In the genomic region with DNA sequence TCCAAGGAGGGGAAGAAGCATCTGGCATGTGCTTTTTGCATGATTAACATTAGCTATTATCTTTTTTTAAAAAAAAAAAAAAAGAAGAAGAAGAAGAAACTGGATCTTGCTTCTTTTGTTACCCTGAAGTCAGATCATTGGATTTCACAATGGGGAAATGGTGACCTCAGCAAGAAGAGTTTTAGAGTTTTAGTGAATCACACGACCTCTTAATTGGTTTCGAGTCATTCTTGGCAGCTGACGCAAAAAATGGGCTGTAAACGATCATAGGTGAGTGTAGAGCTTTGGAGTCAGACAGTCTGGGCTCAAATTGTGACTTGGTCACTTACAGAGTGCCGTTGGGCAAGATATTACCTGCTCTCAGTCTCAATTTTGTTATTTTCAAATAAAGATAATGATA, we compare ENCODE assay signal across 12 cellular contexts. TPM values are rescaled to one million over a fixed set of nuclear protein-coding genes. Genes with fewer than 3 reads are reported as not detected.
DNase-seq lines count a peak whose midpoint lies in the region; ATAC-seq and TF ChIP-seq lines count a peak whose summit lies in the region.
"Had no signal": no experiment of that assay in that cellular context is flagged by ENCODE, and none has a peak within 500 bp of the region (broad histone marks: within the 10 kb centered on the region; RNA-seq: fewer than 3 reads in every experiment).

No MANE protein-coding gene starts in this region.

- H3F3A ChIP-seq in SK-N-SH (replicated peaks; ENCODE audit: insufficient read depth), result no peaks in the 10 kb centered on the region

- peaks cover 35% of the 10 kb centered on the region for H3K27me3 Mint-ChIP-seq in activated T-cell treated with anti-CD3 and anti-CD28 coated beads, Interleukin-2, amount 50 U/mL, for 4 hours (ENCODE audit: low read depth)

- no peaks in the 10 kb centered on the region for H3K9me3 ChIP-seq in SK-N-SH
- H3K9me3 ChIP-seq: uterus had no signal

- no peak for ATAC-seq in activated T-cell treated with anti-CD3 and anti-CD28 coated beads, Interleukin-2, amount 50 U/mL, for 4 hours
- ATAC-seq in GM18861 (IDR thresholded peaks at IDR 0.05; ENCODE audit: unreplicated experiment) (no peak), Right ventricle myocardium superior (ENCODE audit: poor library complexity) (no peak)
- ATAC-seq: activated naive CD4-positive, alpha-beta T cell treated with anti-CD3 and anti-CD28 coated beads, Interleukin-2, amount 50 U/mL, for 72 hours had no signal

- TF ChIP-seq CTCF in foreskin fibroblast (IDR thresholded peaks at IDR 0.05; ENCODE audit: low read depth, low read length) (no peak), SK-N-SH (IDR thresholded peaks at IDR 0.05) (no peak)

- no peaks in the 10 kb centered on the region for H3K9me3 Mint-ChIP-seq in activated T-cell treated with anti-CD3 and anti-CD28 coated beads, Interleukin-2, amount 50 U/mL, for 4 hours

- TF ChIP-seq EP300 in SK-N-SH (IDR thresholded peaks at IDR 0.05; ENCODE audit: borderline replicate concordance in 1 of 2, low read depth in 1 of 2, low read length in 1 of 2), result no peak

- DNase-seq in AG08395 (ENCODE audit: low spot score) (peak; percentile 30), HT1080 (ENCODE audit: low read depth) (peak; percentile 79), RPMI7951 (ENCODE audit: low read depth) (peak; percentile 62), foreskin fibroblast (peak; percentile 4 to 17), SK-N-SH (no peak), Right ventricle myocardium superior (no peak)
- no peak for DNase-seq in activated T-cell treated with anti-CD3 and anti-CD28 coated beads, Interleukin-2, amount 50 U/mL, for 4 hours
- DNase-seq: activated CD4-positive, alpha-beta T cell treated with anti-CD3 and anti-CD28 coated beads for 48 hours; effector CD8-positive, alpha-beta T cell; uterus had no signal

- no peaks in the 10 kb centered on the region for H3K4me1 Mint-ChIP-seq in activated T-cell treated with anti-CD3 and anti-CD28 coated beads, Interleukin-2, amount 50 U/mL, for 4 hours (ENCODE audit: low read depth)

- H3K36me3 Mint-ChIP-seq in activated T-cell treated with anti-CD3 and anti-CD28 coated beads, Interleukin-2, amount 50 U/mL, for 4 hours (ENCODE audit: insufficient read depth), result no peaks in the 10 kb centered on the region
- H3K36me3 Mint-ChIP-seq: activated naive CD4-positive, alpha-beta T cell treated with anti-CD3 and anti-CD28 coated beads, Interleukin-2, amount 50 U/mL, for 72 hours had no signal

- H3K4me3 ChIP-seq in foreskin fibroblast (ENCODE audit: low read depth in 1 of 2, low read length in 2 of 2) (no peak overlapping the region), SK-N-SH (ENCODE audit: low read depth in 2 of 2, low read length in 1 of 2) (no peak overlapping the region)
- H3K4me3 ChIP-seq: uterus had no signal

- TF ChIP-seq RAD21 in SK-N-SH (IDR thresholded peaks at IDR 0.05; ENCODE audit: low read length), result no peak

- POLR2A ChIA-PET in SK-N-SH (lab: Yijun Ruan, JAX), result interaction anchor here (0.6 kb wide), 1 partner anchor 23 kb away, joined by 3 read pairs; no protein-coding TSS in a partner anchor

- no peak overlapping the region for H3K27ac ChIP-seq in SK-N-SH (ENCODE audit: low read depth in 2 of 2, low read length in 1 of 2)
- H3K27ac ChIP-seq: uterus had no signal

- intact Hi-C loops in Right ventricle myocardium superior (cut with DNase I), result no loop called here

- H3K79me2 ChIP-seq in SK-N-SH (ENCODE audit: insufficient read depth), result no peaks in the 10 kb centered on the region

- no peak overlapping the region for H3K4me2 ChIP-seq in SK-N-SH

- H3K9me2 ChIP-seq in SK-N-SH, result no peaks in the 10 kb centered on the region

- no peak overlapping the region for H3K4me3 Mint-ChIP-seq in activated T-cell treated with anti-CD3 and anti-CD28 coated beads, Interleukin-2, amount 50 U/mL, for 4 hours

- no peaks in the 10 kb centered on the region for H3K4me1 ChIP-seq in SK-N-SH (ENCODE audit: control insufficient read depth in 1 of 2, insufficient read depth in 2 of 2, low read depth in 1 of 2, low read length in 1 of 2)
- H3K4me1 ChIP-seq: uterus had no signal

- no peak overlapping the region for H2AFZ ChIP-seq in SK-N-SH (ENCODE audit: low read depth)

- no peaks in the 10 kb centered on the region for H3K36me3 ChIP-seq in SK-N-SH (replicated peaks in 1 of 2; ENCODE audit: control insufficient read depth in 1 of 2, insufficient read depth in 2 of 2, low read length in 1 of 2)
- H3K36me3 ChIP-seq: uterus had no signal

- H3K27me3 ChIP-seq in SK-N-SH (ENCODE audit: insufficient read depth), result no peaks in the 10 kb centered on the region
- H3K27me3 ChIP-seq: uterus had no signal

- no peak overlapping the region for H3K9ac ChIP-seq in SK-N-SH

- CTCF ChIA-PET in SK-N-SH (lab: Yijun Ruan, JAX), result no interaction called here

- no peaks in the 10 kb centered on the region for H4K20me1 ChIP-seq in SK-N-SH (ENCODE audit: insufficient read depth)

- 10% methylated on average over 5 of the region's 5 CpGs for WGBS in SK-N-SH (ENCODE audit: low lambda C conversion rate)

TF ChIP-seq in SK-N-SH, 30 proteins besides CTCF, POLR2A, EP300 and RAD21:
- TF ChIP-seq NFIC (IDR thresholded peaks at IDR 0.05; ENCODE audit: borderline replicate concordance), result no peak
- TF ChIP-seq MEF2A (IDR thresholded peaks at IDR 0.05; ENCODE audit: borderline replicate concordance, low read depth), result no peak
- no peak for TF ChIP-seq RFX5 (IDR thresholded peaks at IDR 0.05; ENCODE audit: low read length)
- no peak for TF ChIP-seq FOXJ3 (CRISPR knock-in tag; IDR thresholded peaks at IDR 0.05)
- TF ChIP-seq, protein P1, sequence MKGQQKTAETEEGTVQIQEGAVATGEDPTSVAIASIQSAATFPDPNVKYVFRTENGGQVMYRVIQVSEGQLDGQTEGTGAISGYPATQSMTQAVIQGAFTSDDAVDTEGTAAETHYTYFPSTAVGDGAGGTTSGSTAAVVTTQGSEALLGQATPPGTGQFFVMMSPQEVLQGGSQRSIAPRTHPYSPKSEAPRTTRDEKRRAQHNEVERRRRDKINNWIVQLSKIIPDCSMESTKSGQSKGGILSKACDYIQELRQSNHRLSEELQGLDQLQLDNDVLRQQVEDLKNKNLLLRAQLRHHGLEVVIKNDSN (IDR thresholded peaks at IDR 0.05; ENCODE audit: borderline replicate concordance, low read depth), result no peak
- TF ChIP-seq GABPA (IDR thresholded peaks at IDR 0.05; ENCODE audit: low read depth), result no peak
- no peak for TF ChIP-seq SIN3A (IDR thresholded peaks at IDR 0.05; ENCODE audit: borderline replicate concordance, low read depth, low read length)
- no peak for TF ChIP-seq TCF12 (IDR thresholded peaks at IDR 0.05)
- TF ChIP-seq EZH2phosphoT487 (IDR thresholded peaks at IDR 0.05; ENCODE audit: borderline replicate concordance, low read depth), result no peak
- TF ChIP-seq TEAD4 (IDR thresholded peaks at IDR 0.05; ENCODE audit: borderline replicate concordance, insufficient read depth), result no peak
- no peak for TF ChIP-seq CHD2 (IDR thresholded peaks at IDR 0.05; ENCODE audit: low read length, partially characterized antibody)
- no peak for TF ChIP-seq USF2 (IDR thresholded peaks at IDR 0.05; ENCODE audit: borderline replicate concordance, low read depth, low read length)
- no peak for TF ChIP-seq RCOR1 (IDR thresholded peaks at IDR 0.05; ENCODE audit: low read length)
- no peak for TF ChIP-seq POLR2AphosphoS5 (IDR thresholded peaks at IDR 0.05; ENCODE audit: low read depth, low read length)
- no peak for TF ChIP-seq YY1 (IDR thresholded peaks at IDR 0.05; ENCODE audit: low read depth)
- no peak for TF ChIP-seq RXRA (IDR thresholded peaks at IDR 0.05; ENCODE audit: borderline replicate concordance, low read depth)
- no peak for TF ChIP-seq FOXM1 (IDR thresholded peaks at IDR 0.05; ENCODE audit: low read depth)
- TF ChIP-seq, protein P2, sequence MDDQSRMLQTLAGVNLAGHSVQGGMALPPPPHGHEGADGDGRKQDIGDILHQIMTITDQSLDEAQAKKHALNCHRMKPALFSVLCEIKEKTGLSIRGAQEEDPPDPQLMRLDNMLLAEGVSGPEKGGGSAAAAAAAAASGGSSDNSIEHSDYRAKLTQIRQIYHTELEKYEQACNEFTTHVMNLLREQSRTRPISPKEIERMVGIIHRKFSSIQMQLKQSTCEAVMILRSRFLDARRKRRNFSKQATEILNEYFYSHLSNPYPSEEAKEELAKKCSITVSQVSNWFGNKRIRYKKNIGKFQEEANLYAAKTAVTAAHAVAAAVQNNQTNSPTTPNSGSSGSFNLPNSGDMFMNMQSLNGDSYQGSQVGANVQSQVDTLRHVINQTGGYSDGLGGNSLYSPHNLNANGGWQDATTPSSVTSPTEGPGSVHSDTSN (IDR thresholded peaks at IDR 0.05), result no peak
- TF ChIP-seq GATA2 (CRISPR knock-in tag; IDR thresholded peaks at IDR 0.05), result no peak
- TF ChIP-seq, protein P3, sequence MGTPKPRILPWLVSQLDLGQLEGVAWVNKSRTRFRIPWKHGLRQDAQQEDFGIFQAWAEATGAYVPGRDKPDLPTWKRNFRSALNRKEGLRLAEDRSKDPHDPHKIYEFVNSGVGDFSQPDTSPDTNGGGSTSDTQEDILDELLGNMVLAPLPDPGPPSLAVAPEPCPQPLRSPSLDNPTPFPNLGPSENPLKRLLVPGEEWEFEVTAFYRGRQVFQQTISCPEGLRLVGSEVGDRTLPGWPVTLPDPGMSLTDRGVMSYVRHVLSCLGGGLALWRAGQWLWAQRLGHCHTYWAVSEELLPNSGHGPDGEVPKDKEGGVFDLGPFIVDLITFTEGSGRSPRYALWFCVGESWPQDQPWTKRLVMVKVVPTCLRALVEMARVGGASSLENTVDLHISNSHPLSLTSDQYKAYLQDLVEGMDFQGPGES (IDR thresholded peaks at IDR 0.05; ENCODE audit: low read depth, low read length), result no peak

RNA-seq across cellular contexts. Expression of gene PGBD5, which starts 33.3 kb away (rescaled TPM):
- total RNA-seq in HT1080 (2014; rRNA removed; shearing (Covaris generic)), result 2.3 and 3.6 TPM in 2 replicates
- 1.1 and 2.1 TPM in 2 replicates for polyA plus RNA-seq in HT1080 (2015; cell fraction: cytosol; rRNA removed)
- 1.4 and 2.7 TPM in 2 replicates for polyA plus RNA-seq in HT1080 (2015; cell fraction: nucleus; rRNA removed)
- under 0.01 and 0.10 TPM in 2 replicates for total RNA-seq in RPMI7951 (2014; rRNA removed; shearing (Covaris generic))
- total RNA-seq in activated T-cell treated with anti-CD3 and anti-CD28 coated beads, Interleukin-2, amount 50 U/mL, for 4 hours, result under 1 TPM in 2 of 3 donors, not detected in 1; 0.08 to 0.10 TPM
- 0.15 and 0.39 TPM in 2 replicates for polyA plus RNA-seq in SK-N-SH (2012; rRNA removed)
- 0.13 and 0.47 TPM in 2 replicates for polyA plus RNA-seq in SK-N-SH (2012; cell fraction: cytosol; rRNA removed)
- polyA plus RNA-seq in SK-N-SH (2012; cell fraction: nucleus; rRNA removed), result 0.10 and 0.12 TPM in 2 replicates
- total RNA-seq in Right ventricle myocardium superior, result 12.8 TPM

Comparison
In these comparisons a context has a peak if more than half of its experiments do, and no peak if none do; other contexts are left out.
1. DNase-seq: peak in AG08395 (single experiment), HT1080 (single experiment), RPMI7951 (single experiment) and foreskin fibroblast (2 of 2); none in activated T-cell treated with anti-CD3 and anti-CD28 coated beads, Interleukin-2, amount 50 U/mL, for 4 hours (single experiment), SK-N-SH (single experiment) and Right ventricle myocardium superior (single experiment).